ENCODE assay signal across 18 cellular contexts in the genomic region with DNA sequence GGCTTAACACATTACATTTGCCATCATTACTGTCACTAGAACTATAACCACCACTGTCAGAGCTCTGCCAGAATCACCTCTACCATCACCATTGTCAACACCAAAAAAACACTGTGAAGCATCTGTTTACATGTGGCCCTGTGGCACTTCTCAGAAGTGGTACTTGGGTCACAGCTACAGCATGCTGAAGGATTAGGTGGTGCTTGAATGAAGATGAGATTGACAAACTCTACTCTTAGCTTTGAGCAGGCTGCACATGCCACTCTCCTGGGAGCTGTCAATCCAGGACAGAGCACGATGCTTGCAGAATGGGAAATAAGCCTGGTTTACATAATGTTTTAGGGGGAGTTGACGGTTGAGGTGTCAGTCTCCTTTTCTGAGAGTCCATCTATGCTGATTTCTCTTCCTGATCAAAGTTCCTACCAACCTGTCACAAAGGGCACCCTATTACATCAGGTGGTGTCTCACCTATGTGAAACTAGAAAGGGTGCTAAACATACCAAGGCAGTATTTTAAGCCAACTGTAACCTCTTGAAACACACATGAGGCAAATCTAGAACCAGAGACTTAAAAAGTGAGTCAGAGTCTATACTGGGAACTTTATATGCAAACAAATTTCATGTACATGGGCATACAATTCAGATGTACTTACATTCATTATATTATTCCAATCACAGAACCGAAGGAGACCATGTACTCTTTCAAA.
"Had no signal": no experiment of that assay in that cellular context is flagged by ENCODE, and none has a peak within 500 bp of the region (broad histone marks: within the 10 kb centered on the region; RNA-seq: fewer than 3 reads in every experiment).

No MANE protein-coding gene starts in this region.

- H3K36me3 ChIP-seq: cardiac muscle cell, heart left ventricle, right lobe of liver, tibial artery had no signal

- ATAC-seq: activated CD4-positive, alpha-beta T cell treated with anti-CD3 and anti-CD28 coated beads for 36 hours; body of pancreas; left cardiac atrium; right lobe of liver; stimulated activated effector memory CD8-positive, alpha-beta T cell treated with anti-CD3 and anti-CD28 coated beads, Interleukin-12 subunit alpha, Interleukin-12 subunit beta, amount 100 ng/mL, for 72 hours; stimulated activated naive CD8-positive, alpha-beta T cell treated with anti-CD3 and anti-CD28 coated beads, Interleukin-15, amount 100 ng/mL, for 72 hours; WTC11 had no signal

- DNase-seq: activated CD4-positive, alpha-beta memory T cell treated with anti-CD3 and anti-CD28 coated beads, Interleukin-2, amount 10 ng/mL, durations not matched to agents 7 days and 5 days; activated CD4-positive, alpha-beta T cell treated with anti-CD3 and anti-CD28 coated beads for 36 hours; activated gamma-delta T cell; anterior cingulate cortex; body of pancreas; heart left ventricle; islet precursor cell; left cardiac atrium; occipital lobe; right lobe of liver; stimulated activated CD4-positive, alpha-beta T cell treated with anti-CD3 and anti-CD28 coated beads, Interleukin-1b, Interleukin-23, amount 100 ng/mL, for 48 hours; stimulated activated naive CD8-positive, alpha-beta T cell treated with anti-CD3 and anti-CD28 coated beads, Interleukin-15, amount 100 ng/mL, for 72 hours; tibial artery had no signal

- H3K27me3 ChIP-seq: body of pancreas, cardiac muscle cell, heart left ventricle, right lobe of liver, tibial artery had no signal

- H3K27ac ChIP-seq: body of pancreas, cardiac muscle cell, epithelial cell of prostate, heart left ventricle, right lobe of liver, skin epidermis, tibial artery had no signal

- H3K9me3 ChIP-seq: body of pancreas, heart left ventricle, right lobe of liver, tibial artery had no signal

- H3K4me3 ChIP-seq: body of pancreas, cardiac muscle cell, heart left ventricle, right lobe of liver, skin epidermis, tibial artery had no signal

- H3K4me1 ChIP-seq: body of pancreas, heart left ventricle, tibial artery had no signal
